13 cellular contexts compared by ENCODE assay signal in the genomic region with DNA sequence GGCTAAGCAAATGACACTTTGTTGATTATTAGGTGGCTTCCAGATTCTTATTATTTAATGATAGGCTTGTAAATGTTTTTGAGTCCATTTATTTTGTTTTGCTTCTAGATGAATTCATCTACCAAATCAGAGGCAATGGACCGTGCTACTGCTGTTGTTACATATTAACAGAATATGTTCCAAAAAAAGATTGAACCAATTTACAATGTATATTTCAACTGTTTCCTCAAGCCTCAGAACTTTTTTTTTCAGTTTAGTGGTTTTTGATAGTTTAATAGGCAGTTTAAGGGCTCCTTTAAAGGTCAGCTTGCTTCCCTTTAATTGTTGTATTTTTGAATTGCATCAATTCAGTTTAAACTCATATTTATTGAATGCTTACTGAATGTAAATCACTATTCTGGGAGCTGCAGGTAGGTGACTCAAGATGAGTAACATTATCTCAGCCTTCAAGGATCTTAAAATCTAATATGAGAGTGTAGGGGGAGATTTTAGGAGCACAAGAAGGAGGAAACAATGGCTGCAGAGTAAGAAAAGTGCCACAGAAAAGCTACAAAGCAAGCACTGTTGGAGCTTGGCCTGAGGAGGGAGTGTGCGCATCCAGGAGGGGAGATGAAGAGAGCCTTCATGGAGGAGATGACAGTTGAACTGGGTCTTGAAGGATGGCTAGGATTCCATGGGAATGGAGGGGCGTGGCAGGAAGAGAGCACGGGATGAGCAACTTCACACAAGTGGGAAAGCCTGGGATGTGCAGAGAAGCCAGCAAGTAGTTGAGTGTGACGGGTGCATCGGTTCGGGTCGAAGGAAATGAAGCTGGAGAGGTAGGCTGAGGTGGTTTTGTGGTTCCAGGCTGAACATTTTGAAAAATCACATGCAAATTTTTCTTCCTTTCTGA. TPM values are rescaled to one million over a fixed set of nuclear protein-coding genes. Genes with fewer than 3 reads are reported as not detected.
A peak's percentile ranks its signal among the peaks of the same experiment; 100 is the strongest.
DNase-seq lines count a peak whose midpoint lies in the region; ATAC-seq and TF ChIP-seq lines count a peak whose summit lies in the region.
"Had no signal": no experiment of that assay in that cellular context is flagged by ENCODE, and none has a peak within 500 bp of the region (broad histone marks: within the 10 kb centered on the region; RNA-seq: fewer than 3 reads in every experiment).

No MANE protein-coding gene starts in this region.

- CTCF ChIA-PET in activated naive CD4-positive, alpha-beta T cell treated with anti-CD3 and anti-CD28 coated beads for 36 hours (lab: Charles Lee) = interaction anchor here (0.5 to 1.2 kb wide), 4 partner anchors 42 to 97 kb away, joined by 3 read pairs; no protein-coding TSS in a partner anchor

- peaks cover 8% of the 10 kb centered on the region for H3K36me3 Mint-ChIP-seq in activated naive CD4-positive, alpha-beta T cell treated with anti-CD3 and anti-CD28 coated beads for 36 hours (ENCODE audit: low read depth)
- peaks cover 6% of the 10 kb centered on the region for H3K36me3 Mint-ChIP-seq in central memory CD8-positive, alpha-beta T cell (ENCODE audit: insufficient read depth)
- H3K36me3 Mint-ChIP-seq in stimulated activated naive CD8-positive, alpha-beta T cell treated with anti-CD3 and anti-CD28 coated beads, Interleukin-15, Interleukin-2, amounts not matched to agents 100 ng/mL and 50 ng/mL, for 24 hours (ENCODE audit: low read depth) = peaks cover 36% of the 10 kb centered on the region

- no peaks in the 10 kb centered on the region for H3K36me3 ChIP-seq in aorta (ENCODE audit: control insufficient read depth in 1 of 2, insufficient read depth in 2 of 2, low read length in 1 of 2)
- H3K36me3 ChIP-seq: sigmoid colon had no signal

- no peak overlapping the region for H3K4me3 ChIP-seq in aorta (ENCODE audit: low read length in 2 of 2)
- H3K4me3 ChIP-seq: sigmoid colon, stomach had no signal

- H3K27ac ChIP-seq in aorta (ENCODE audit: low read depth in 1 of 2, low read length in 2 of 2) = no peak overlapping the region
- H3K27ac ChIP-seq: sigmoid colon, stomach had no signal

- peak overlapping the region; percentile 81 for H3K27ac Mint-ChIP-seq in activated naive CD4-positive, alpha-beta T cell treated with anti-CD3 and anti-CD28 coated beads for 36 hours
- peak overlapping the region; percentile 56 for H3K27ac Mint-ChIP-seq in central memory CD8-positive, alpha-beta T cell (ENCODE audit: low read depth)
- H3K27ac Mint-ChIP-seq in stimulated activated naive CD8-positive, alpha-beta T cell treated with anti-CD3 and anti-CD28 coated beads, Interleukin-15, Interleukin-2, amounts not matched to agents 100 ng/mL and 50 ng/mL, for 24 hours = peak overlapping the region; percentile 67

- peak overlapping the region; percentile 59 for H3K4me3 Mint-ChIP-seq in activated naive CD4-positive, alpha-beta T cell treated with anti-CD3 and anti-CD28 coated beads for 36 hours
- peak overlapping the region; percentile 39 for H3K4me3 Mint-ChIP-seq in central memory CD8-positive, alpha-beta T cell
- H3K4me3 Mint-ChIP-seq in stimulated activated naive CD8-positive, alpha-beta T cell treated with anti-CD3 and anti-CD28 coated beads, Interleukin-15, Interleukin-2, amounts not matched to agents 100 ng/mL and 50 ng/mL, for 24 hours = peak overlapping the region; percentile 62

- DNase-seq in activated naive CD4-positive, alpha-beta T cell treated with anti-CD3 and anti-CD28 coated beads for 36 hours = peak; percentile 51
- DNase-seq in activated naive CD4-positive, alpha-beta T cell treated with Interleukin-2 at 50 U/mL for 16 hours = no peak
- no peak for DNase-seq in central memory CD8-positive, alpha-beta T cell (ENCODE audit: low spot score in 2 of 2)
- DNase-seq in pons (ENCODE audit: low spot score) (no peak), aorta (no peak)
- DNase-seq in stimulated activated CD4-positive, alpha-beta T cell treated with anti-CD3 and anti-CD28 coated beads, Interleukin-12 subunit alpha, Interleukin-12 subunit beta, amount 100 ng/mL, for 4 hours = no peak
- DNase-seq: dermis blood vessel endothelial cell, kidney, NCI-H187 treated with DMSO at 0.1 percent for 48 hours, sigmoid colon, stomach had no signal

- no peak for ATAC-seq in central memory CD8-positive, alpha-beta T cell (replicated peaks; ENCODE audit: extremely low read depth, poor library complexity, severe bottlenecking)
- ATAC-seq in aorta (ENCODE audit: low FRiP score) = no peak

- H3K4me1 ChIP-seq in aorta (ENCODE audit: control insufficient read depth in 1 of 2, insufficient read depth in 2 of 2, low read length in 2 of 2) = peaks cover 0 to 8% of the 10 kb centered on the region in 2 donors

- 92 to 96% methylated on average over 8 of the region's 8 CpGs for WGBS in aorta, 2 donors

- H3K9me3 Mint-ChIP-seq in activated naive CD4-positive, alpha-beta T cell treated with anti-CD3 and anti-CD28 coated beads for 36 hours = no peaks in the 10 kb centered on the region
- no peaks in the 10 kb centered on the region for H3K9me3 Mint-ChIP-seq in central memory CD8-positive, alpha-beta T cell
- no peaks in the 10 kb centered on the region for H3K9me3 Mint-ChIP-seq in stimulated activated naive CD8-positive, alpha-beta T cell treated with anti-CD3 and anti-CD28 coated beads, Interleukin-15, Interleukin-2, amounts not matched to agents 100 ng/mL and 50 ng/mL, for 24 hours

- H3K9me3 ChIP-seq in aorta (ENCODE audit: control insufficient read depth, low read length) = no peaks in the 10 kb centered on the region
- H3K9me3 ChIP-seq: sigmoid colon, stomach had no signal

- H3K27me3 Mint-ChIP-seq in activated naive CD4-positive, alpha-beta T cell treated with anti-CD3 and anti-CD28 coated beads for 36 hours (ENCODE audit: low read depth) = no peaks in the 10 kb centered on the region
- no peaks in the 10 kb centered on the region for H3K27me3 Mint-ChIP-seq in central memory CD8-positive, alpha-beta T cell
- H3K27me3 Mint-ChIP-seq in stimulated activated naive CD8-positive, alpha-beta T cell treated with anti-CD3 and anti-CD28 coated beads, Interleukin-15, Interleukin-2, amounts not matched to agents 100 ng/mL and 50 ng/mL, for 24 hours = no peaks in the 10 kb centered on the region

- H3K4me1 Mint-ChIP-seq in activated naive CD4-positive, alpha-beta T cell treated with anti-CD3 and anti-CD28 coated beads for 36 hours (ENCODE audit: low read depth) = peaks cover 77% of the 10 kb centered on the region
- H3K4me1 Mint-ChIP-seq in central memory CD8-positive, alpha-beta T cell = peaks cover 56% of the 10 kb centered on the region
- H3K4me1 Mint-ChIP-seq in stimulated activated naive CD8-positive, alpha-beta T cell treated with anti-CD3 and anti-CD28 coated beads, Interleukin-15, Interleukin-2, amounts not matched to agents 100 ng/mL and 50 ng/mL, for 24 hours (ENCODE audit: low read depth) = peaks cover 70% of the 10 kb centered on the region

- intact Hi-C loops in activated naive CD4-positive, alpha-beta T cell treated with anti-CD3 and anti-CD28 coated beads for 36 hours (cut with micrococcal nuclease) = loop anchor here (1.0 to 5.0 kb wide), 4 partner anchors 11 to 96 kb away; partner anchors contain the start of genes SNAPC5 and TIPIN
- intact Hi-C loops in aorta (cut with DNase I) = no loop called here

- no peaks in the 10 kb centered on the region for H3K27me3 ChIP-seq in aorta (ENCODE audit: control insufficient read depth in 1 of 2, insufficient read depth in 2 of 2, low read length in 1 of 2)
- H3K27me3 ChIP-seq: sigmoid colon, stomach had no signal

TF ChIP-seq in PFSK-1, 5 proteins besides CTCF, POLR2A, EP300 and RAD21:
- TF ChIP-seq FOXP2 (optimal IDR thresholded peaks at IDR 0.05; ENCODE audit: borderline replicate concordance, extremely low read depth, extremely low read length, insufficient read depth) = no peak
- 0 out of 2 replicates have a peak, but pooled peaks have one; percentile 31 for TF ChIP-seq SIN3A (IDR thresholded peaks at IDR 0.05; ENCODE audit: borderline replicate concordance, insufficient read depth, low read length)
- TF ChIP-seq, protein P1, sequence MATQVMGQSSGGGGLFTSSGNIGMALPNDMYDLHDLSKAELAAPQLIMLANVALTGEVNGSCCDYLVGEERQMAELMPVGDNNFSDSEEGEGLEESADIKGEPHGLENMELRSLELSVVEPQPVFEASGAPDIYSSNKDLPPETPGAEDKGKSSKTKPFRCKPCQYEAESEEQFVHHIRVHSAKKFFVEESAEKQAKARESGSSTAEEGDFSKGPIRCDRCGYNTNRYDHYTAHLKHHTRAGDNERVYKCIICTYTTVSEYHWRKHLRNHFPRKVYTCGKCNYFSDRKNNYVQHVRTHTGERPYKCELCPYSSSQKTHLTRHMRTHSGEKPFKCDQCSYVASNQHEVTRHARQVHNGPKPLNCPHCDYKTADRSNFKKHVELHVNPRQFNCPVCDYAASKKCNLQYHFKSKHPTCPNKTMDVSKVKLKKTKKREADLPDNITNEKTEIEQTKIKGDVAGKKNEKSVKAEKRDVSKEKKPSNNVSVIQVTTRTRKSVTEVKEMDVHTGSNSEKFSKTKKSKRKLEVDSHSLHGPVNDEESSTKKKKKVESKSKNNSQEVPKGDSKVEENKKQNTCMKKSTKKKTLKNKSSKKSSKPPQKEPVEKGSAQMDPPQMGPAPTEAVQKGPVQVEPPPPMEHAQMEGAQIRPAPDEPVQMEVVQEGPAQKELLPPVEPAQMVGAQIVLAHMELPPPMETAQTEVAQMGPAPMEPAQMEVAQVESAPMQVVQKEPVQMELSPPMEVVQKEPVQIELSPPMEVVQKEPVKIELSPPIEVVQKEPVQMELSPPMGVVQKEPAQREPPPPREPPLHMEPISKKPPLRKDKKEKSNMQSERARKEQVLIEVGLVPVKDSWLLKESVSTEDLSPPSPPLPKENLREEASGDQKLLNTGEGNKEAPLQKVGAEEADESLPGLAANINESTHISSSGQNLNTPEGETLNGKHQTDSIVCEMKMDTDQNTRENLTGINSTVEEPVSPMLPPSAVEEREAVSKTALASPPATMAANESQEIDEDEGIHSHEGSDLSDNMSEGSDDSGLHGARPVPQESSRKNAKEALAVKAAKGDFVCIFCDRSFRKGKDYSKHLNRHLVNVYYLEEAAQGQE (IDR thresholded peaks at IDR 0.05; ENCODE audit: insufficient read depth in 1 of 2, low read depth in 2 of 2, low read length in 2 of 2) = no peak
- TF ChIP-seq POLR2AphosphoS5 (IDR thresholded peaks at IDR 0.05; ENCODE audit: low read depth, low read length) = no peak
- TF ChIP-seq TAF1 (IDR thresholded peaks at IDR 0.05; ENCODE audit: borderline replicate concordance, insufficient read depth, low read length) = no peak
TF ChIP-seq in PFSK-1: peak in this region for 1.

RNA-seq across cellular contexts. Expression of gene MAP2K1, which starts 14.7 kb away (rescaled TPM):
- 10 to 100 TPM; 69.6 to 72.6 TPM for total RNA-seq in activated naive CD4-positive, alpha-beta T cell treated with anti-CD3 and anti-CD28 coated beads for 36 hours
- polyA plus RNA-seq in PFSK-1 (2012; ENCODE audit: insufficient read length, low read depth) = 76.3 TPM
- 10 to 100 TPM; 49.7 to 57.7 TPM for total RNA-seq in aorta
- 10 to 100 TPM; 21.9 to 36.3 TPM for polyA plus RNA-seq in aorta

RNA-seq across cellular contexts. Expression of gene TIPIN, which starts 44.9 kb away (rescaled TPM):
- total RNA-seq in activated naive CD4-positive, alpha-beta T cell treated with anti-CD3 and anti-CD28 coated beads for 36 hours = 10 to 100 TPM; 33.8 to 34.7 TPM
- polyA plus RNA-seq in PFSK-1 (2012; ENCODE audit: insufficient read length, low read depth) = 22.8 TPM
- 1 to 10 TPM; 4.2 to 7.6 TPM for total RNA-seq in aorta
- polyA plus RNA-seq in aorta = 1 to 10 TPM; 2.6 to 2.7 TPM

Comparison
In these comparisons a context has a peak if more than half of its experiments do, and no peak if none do; other contexts are left out.
1. RNA of gene TIPIN, which starts 44.9 kb away (total RNA-seq): 33.8 to 34.7 TPM in activated naive CD4-positive, alpha-beta T cell treated with anti-CD3 and anti-CD28 coated beads for 36 hours; 4.2 to 7.6 TPM in aorta; every median in the first group is over 4 times any median in the second.
2. Peak in every context shown above with its lines, with median percentiles within 50 percentile points of each other: H3K27ac Mint-ChIP-seq and H3K4me3 Mint-ChIP-seq.